8 cellular contexts compared by ENCODE assay signal in genomic region chr7:140062528-140063299, GRCh38. TPM values are rescaled to one million over a fixed set of nuclear protein-coding genes. Genes with fewer than 3 reads are reported as not detected.
A peak's percentile ranks its signal among the peaks of the same experiment; 100 is the strongest.
DNase-seq lines count a peak whose midpoint lies in the region; ATAC-seq and TF ChIP-seq lines count a peak whose summit lies in the region.

Gene PARP12, minus strand, starts transcription at chr7:140062951. Its CDS starts 104 bp downstream, at chr7:140062847.

- peak in 1 of 9 donors; percentile 7 for TF ChIP-seq CTCF in heart right ventricle (IDR thresholded peaks at IDR 0.05)
- no peak for TF ChIP-seq CTCF in progenitor cell of endocrine pancreas (IDR thresholded peaks at IDR 0.05; ENCODE audit: unreplicated experiment)

- peak within 1 kb of the TSS; percentile 70 to 96 (median 92) for H3K27ac ChIP-seq in heart right ventricle

- H3K36me3 Mint-ChIP-seq in activated naive CD8-positive, alpha-beta T cell treated with anti-CD3 and anti-CD28 coated beads, Interleukin-2, amount 50 U/mL, for 24 hours (ENCODE audit: low read depth): peaks cover 20% of the 10 kb centered on the region
- H3K36me3 Mint-ChIP-seq in progenitor cell of endocrine pancreas (ENCODE audit: insufficient read depth): peaks cover 4% of the 10 kb centered on the region

- peak within 1 kb of the TSS; percentile 84 for H3K27ac Mint-ChIP-seq in activated naive CD8-positive, alpha-beta T cell treated with anti-CD3 and anti-CD28 coated beads, Interleukin-2, amount 50 U/mL, for 24 hours
- peak within 1 kb of the TSS; percentile 63 for H3K27ac Mint-ChIP-seq in progenitor cell of endocrine pancreas

- DNase-seq in GDM1 (lab: John Stamatoyannopoulos, UW) (peak; percentile 79), H7 (peak; percentile 90), M059J (ENCODE audit: low read depth) (peak; percentile 88), SW480 (ENCODE audit: low spot score) (peak; percentile 84), heart right ventricle (peak; percentile 90 to 93), progenitor cell of endocrine pancreas (ENCODE audit: low spot score, unreplicated experiment) (peak; percentile 56), ureter (ENCODE audit: low spot score) (peak; percentile 86)
- peak; percentile 90 for DNase-seq in activated naive CD8-positive, alpha-beta T cell treated with anti-CD3 and anti-CD28 coated beads, Interleukin-2, amount 50 U/mL, for 24 hours

- H3K4me1 ChIP-seq in heart right ventricle: peaks cover 10 to 51% (median 35%) of the 10 kb centered on the region in 9 donors

- WGBS in heart right ventricle, 2 donors: 0% methylated on average over 88 to 106 of the region's 106 CpGs

- H3K27me3 Mint-ChIP-seq in activated naive CD8-positive, alpha-beta T cell treated with anti-CD3 and anti-CD28 coated beads, Interleukin-2, amount 50 U/mL, for 24 hours: no peaks in the 10 kb centered on the region
- peaks cover 41% of the 10 kb centered on the region for H3K27me3 Mint-ChIP-seq in progenitor cell of endocrine pancreas

- peaks cover 0 to 23% (median 15%) of the 10 kb centered on the region in 11 donors for H3K9me3 ChIP-seq in heart right ventricle

- peaks cover 40% of the 10 kb centered on the region for H3K4me1 Mint-ChIP-seq in activated naive CD8-positive, alpha-beta T cell treated with anti-CD3 and anti-CD28 coated beads, Interleukin-2, amount 50 U/mL, for 24 hours
- H3K4me1 Mint-ChIP-seq in progenitor cell of endocrine pancreas (ENCODE audit: low read depth): no peaks in the 10 kb centered on the region

- H3K4me3 Mint-ChIP-seq in activated naive CD8-positive, alpha-beta T cell treated with anti-CD3 and anti-CD28 coated beads, Interleukin-2, amount 50 U/mL, for 24 hours: peak within 1 kb of the TSS; percentile 82
- H3K4me3 Mint-ChIP-seq in progenitor cell of endocrine pancreas (ENCODE audit: low read depth): peak within 1 kb of the TSS; percentile 76

- peaks cover 26% of the 10 kb centered on the region for H3K27me3 ChIP-seq in H7 (ENCODE audit: control insufficient read depth, insufficient read depth, low read length)
- no peaks in the 10 kb centered on the region for H3K27me3 ChIP-seq in heart right ventricle

- intact Hi-C loops in heart right ventricle (cut with DNase I): no loop called here

- H3K36me3 ChIP-seq in H7 (replicated peaks; ENCODE audit: control insufficient read depth, insufficient read depth, low read length): no peaks in the 10 kb centered on the region
- peaks cover 0 to 3% (median 0%) of the 10 kb centered on the region in 9 donors for H3K36me3 ChIP-seq in heart right ventricle

- H3K4me3 ChIP-seq in H7 (ENCODE audit: insufficient read depth, low read depth, low read length) (peak within 1 kb of the TSS; percentile 55), heart right ventricle (peak within 1 kb of the TSS; percentile 48 to 85 (median 66))

- ATAC-seq in activated naive CD8-positive, alpha-beta T cell treated with anti-CD3 and anti-CD28 coated beads, Interleukin-2, amount 50 U/mL, for 24 hours: peak; percentile 78
- ATAC-seq in heart right ventricle: peak; percentile 68 to 94 (median 86)

- peaks cover 20% of the 10 kb centered on the region for H3K9me3 Mint-ChIP-seq in activated naive CD8-positive, alpha-beta T cell treated with anti-CD3 and anti-CD28 coated beads, Interleukin-2, amount 50 U/mL, for 24 hours
- peaks cover 16% of the 10 kb centered on the region for H3K9me3 Mint-ChIP-seq in progenitor cell of endocrine pancreas (ENCODE audit: low read depth)

RNA-seq across cellular contexts. Expression of gene PARP12, which starts in this region (rescaled TPM):
- 5.0 and 6.6 TPM in 2 replicates for total RNA-seq in H7 (2014; rRNA removed; shearing (Covaris generic))
- 76.6 and 137 TPM in 2 replicates for total RNA-seq in M059J (2014; rRNA removed; shearing (Covaris generic))
- total RNA-seq in heart right ventricle (10 to 100 TPM in 9 of 10 donors, 1 to 10 TPM in 1; 9.9 to 48.3 (median 13.1) TPM), progenitor cell of endocrine pancreas (3.4 TPM in 2 replicates), ureter (54.2 TPM)
- polyA plus RNA-seq in heart right ventricle: 10 to 100 TPM in 1 of 2 donors, 1 to 10 TPM in 1; 6.7 to 27.1 TPM

Comparison
In these comparisons a context has a peak if more than half of its experiments do, and no peak if none do; other contexts are left out.
1. Peak in every context shown above with its lines: DNase-seq, ATAC-seq, H3K4me3 ChIP-seq and H3K27ac ChIP-seq.